ENCODE assay signal across 10 cellular contexts in the genomic region with DNA sequence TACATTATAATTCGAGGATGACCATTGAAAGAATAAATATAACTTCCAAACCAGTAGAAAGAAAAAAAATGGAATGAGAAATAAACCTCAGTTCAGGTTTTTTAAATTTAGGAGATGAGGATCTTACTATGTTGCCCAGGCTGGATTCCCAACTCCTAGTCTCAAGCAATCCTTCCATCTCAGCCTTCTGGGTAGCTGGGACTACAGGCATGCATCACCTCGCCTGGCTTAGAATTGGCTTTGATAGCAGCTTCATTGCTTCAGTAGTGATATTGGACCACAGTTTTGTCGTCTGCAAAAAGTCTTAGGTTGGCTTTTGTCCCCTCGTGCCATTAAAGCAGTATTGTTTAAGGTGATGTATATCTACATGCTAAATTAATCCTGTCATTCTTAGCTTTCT. TPM values are rescaled to one million over a fixed set of nuclear protein-coding genes. Genes with fewer than 3 reads are reported as not detected.
DNase-seq lines count a peak whose midpoint lies in the region; ATAC-seq and TF ChIP-seq lines count a peak whose summit lies in the region.
"Had no signal": no experiment of that assay in that cellular context is flagged by ENCODE, and none has a peak within 500 bp of the region (broad histone marks: within the 10 kb centered on the region; RNA-seq: fewer than 3 reads in every experiment).

No MANE protein-coding gene starts in this region.

- intact Hi-C loops in OCI-LY7 (cut with micrococcal nuclease; ENCODE audit: unreplicated experiment) (no loop called here), testis (cut with DNase I; ENCODE audit: low total_unique reads) (no loop called here)

- no peak for TF ChIP-seq CTCF in SK-N-SH (IDR thresholded peaks at IDR 0.05)
- no peak for TF ChIP-seq CTCF in OCI-LY7 (conservative IDR thresholded peaks at IDR 0.05; ENCODE audit: low read length)
- no peak for TF ChIP-seq CTCF in osteocyte (IDR thresholded peaks at IDR 0.05)
- TF ChIP-seq CTCF in GM10248 (IDR thresholded peaks at IDR 0.05; ENCODE audit: control extremely low read depth, extremely low read depth, low read depth, missing control alignments), result no peak
- no peak for TF ChIP-seq CTCF in testis (IDR thresholded peaks at IDR 0.05)

- H3K4me2 ChIP-seq in SK-N-SH, result peak overlapping the region; percentile 96
- H3K4me2 ChIP-seq in OCI-LY7 (ENCODE audit: low read length), result peak overlapping the region; percentile 97

- no peak overlapping the region; the same call in 1 of the 2 replicates for H2AFZ ChIP-seq in SK-N-SH (ENCODE audit: low read depth)
- H2AFZ ChIP-seq in OCI-LY7 (ENCODE audit: low read length), result no peak overlapping the region

- TF ChIP-seq POLR2A in testis (IDR thresholded peaks at IDR 0.05), result no peak

- H4K20me1 ChIP-seq in SK-N-SH (ENCODE audit: insufficient read depth) (peaks cover 58% of the 10 kb centered on the region), OCI-LY7 (ENCODE audit: insufficient read depth, low read length) (peaks cover 30% of the 10 kb centered on the region)

- no peaks in the 10 kb centered on the region for H3K27me3 Mint-ChIP-seq in osteocyte (ENCODE audit: unreplicated experiment)

- peaks cover 25% of the 10 kb centered on the region for H3K4me1 Mint-ChIP-seq in osteocyte (ENCODE audit: unreplicated experiment)

- H3K36me3 Mint-ChIP-seq in osteocyte (ENCODE audit: unreplicated experiment), result no peaks in the 10 kb centered on the region

- H3K27ac Mint-ChIP-seq in osteocyte (ENCODE audit: unreplicated experiment), result peak overlapping the region; percentile 56

- H3K79me2 ChIP-seq in SK-N-SH (ENCODE audit: insufficient read depth) (peaks cover 76% of the 10 kb centered on the region), OCI-LY7 (ENCODE audit: insufficient read depth, low read depth, low read length) (peaks cover 79% of the 10 kb centered on the region)

- TF ChIP-seq EP300 in SK-N-SH (IDR thresholded peaks at IDR 0.05; ENCODE audit: borderline replicate concordance in 1 of 2, low read depth in 1 of 2, low read length in 1 of 2), result no peak

- H3K27ac ChIP-seq in SK-N-SH (ENCODE audit: low read depth in 2 of 2, low read length in 1 of 2) (peak overlapping the region in 1 of 2 experiments; percentile 36; a peak in 1 of 4 replicates), OCI-LY7 (ENCODE audit: low read depth, low read length, poor library complexity, severe bottlenecking) (no peak overlapping the region), ectodermal cell (ENCODE audit: insufficient read depth, low read depth, low read length, poor library complexity, severe bottlenecking) (no peak overlapping the region), testis (no peak overlapping the region)
- H3K27ac ChIP-seq: 22Rv1 had no signal

- POLR2A ChIA-PET in SK-N-SH (lab: Yijun Ruan, JAX), result no interaction called here
- POLR2A ChIA-PET in OCI-LY7 (lab: Charles Lee), result interaction anchor here (0.7 to 1.5 kb wide), 3 partner anchors 13 to 499 kb away, joined by 4 to 5 read pairs (median 4); partner anchors contain the start of genes MUTYH and TOE1
- POLR2A ChIA-PET in GM10248 (lab: Yijun Ruan, JAX), result interaction anchor here (0.6 to 1.2 kb wide), 8 partner anchors 9 to 787 kb away, joined by 3 to 6 read pairs (median 3); partner anchors contain the start of genes PLK3 and PRDX1

- TF ChIP-seq RAD21 in SK-N-SH (IDR thresholded peaks at IDR 0.05; ENCODE audit: low read length), result no peak

- H3K9ac ChIP-seq in SK-N-SH, result peak overlapping the region; percentile 45; the same call in 1 of the 2 replicates

- no peaks in the 10 kb centered on the region for H3K9me2 ChIP-seq in SK-N-SH
- no peaks in the 10 kb centered on the region for H3K9me2 ChIP-seq in OCI-LY7 (ENCODE audit: insufficient read depth, low read length)

- CTCF ChIA-PET in SK-N-SH (lab: Yijun Ruan, JAX), result interaction anchor here (0.7 to 0.8 kb wide), 2 partner anchors 17 to 74 kb away, joined by 3 read pairs; no protein-coding TSS in a partner anchor
- CTCF ChIA-PET in OCI-LY7 (lab: Charles Lee; ENCODE audit: unreplicated experiment), result no interaction called here
- CTCF ChIA-PET in GM10248 (lab: Yijun Ruan, JAX), result interaction anchor here (1.1 to 1.4 kb wide), 2 partner anchors 13 to 97 kb away, joined by 3 read pairs; no protein-coding TSS in a partner anchor

- BruUV-seq in OCI-LY7 (replicated peaks; lab: Mats Ljungman, UMichigan), result no TSS peak

- H3K9me3 Mint-ChIP-seq in osteocyte (ENCODE audit: unreplicated experiment), result no peaks in the 10 kb centered on the region

- no peaks in the 10 kb centered on the region for H3K9me3 ChIP-seq in SK-N-SH
- H3K9me3 ChIP-seq in OCI-LY7 (ENCODE audit: low read length), result no peaks in the 10 kb centered on the region
- no peaks in the 10 kb centered on the region for H3K9me3 ChIP-seq in ectodermal cell (ENCODE audit: control insufficient read depth, low read length)
- H3K9me3 ChIP-seq in testis, result no peaks in the 10 kb centered on the region
- H3K9me3 ChIP-seq: upper lobe of left lung had no signal

- no peak for DNase-seq in SK-N-SH
- DNase-seq in OCI-LY7 (ENCODE audit: low spot score), result no peak
- DNase-seq in osteocyte (ENCODE audit: extremely low spot score, unreplicated experiment), result peak; percentile 27
- no peak for DNase-seq in NCI-H345 (lab: John Stamatoyannopoulos, UW)
- DNase-seq in GM10248 (ENCODE audit: extremely low spot score), result no peak
- no peak for DNase-seq in testis

- H3K36me3 ChIP-seq in SK-N-SH (replicated peaks in 1 of 2; ENCODE audit: control insufficient read depth in 1 of 2, insufficient read depth in 2 of 2, low read length in 1 of 2), result no peaks in the 10 kb centered on the region
- peaks cover 70% of the 10 kb centered on the region for H3K36me3 ChIP-seq in OCI-LY7 (ENCODE audit: insufficient read depth, low read length)
- H3K36me3 ChIP-seq in ectodermal cell (ENCODE audit: control insufficient read depth, insufficient read depth, low read length), result peaks cover 6% of the 10 kb centered on the region
- H3K36me3 ChIP-seq in testis (ENCODE audit: low read depth, missing control alignments), result no peaks in the 10 kb centered on the region

- WGBS in SK-N-SH (ENCODE audit: low lambda C conversion rate), result 75% methylated on average over 4 of the region's 4 CpGs
- WGBS in ectodermal cell, 2 experiments, result 84 to 85% methylated on average over 3 to 4 of the region's 4 CpGs
- WGBS in testis, 2 donors, result 57 to 58% methylated on average over 4 of the region's 4 CpGs

- no peaks in the 10 kb centered on the region for H3K27me3 ChIP-seq in SK-N-SH (ENCODE audit: insufficient read depth)
- no peaks in the 10 kb centered on the region for H3K27me3 ChIP-seq in ectodermal cell (ENCODE audit: control insufficient read depth, insufficient read depth, low read length, poor library complexity, severe bottlenecking)
- H3K27me3 ChIP-seq in testis, result no peaks in the 10 kb centered on the region
- H3K27me3 ChIP-seq: upper lobe of left lung had no signal

- peaks cover 5 to 9% of the 10 kb centered on the region in 2 experiments; a peak in 3 of 4 replicates for H3K4me1 ChIP-seq in SK-N-SH (ENCODE audit: control insufficient read depth in 1 of 2, insufficient read depth in 2 of 2, low read depth in 1 of 2, low read length in 1 of 2)
- peaks cover 45% of the 10 kb centered on the region for H3K4me1 ChIP-seq in OCI-LY7 (ENCODE audit: insufficient read depth, low read length, poor library complexity, severe bottlenecking)
- no peaks in the 10 kb centered on the region for H3K4me1 ChIP-seq in ectodermal cell (ENCODE audit: control insufficient read depth, insufficient read depth, low read length)
- H3K4me1 ChIP-seq in testis, result peaks cover 17% of the 10 kb centered on the region

- H3K4me3 Mint-ChIP-seq in osteocyte (ENCODE audit: unreplicated experiment), result peak overlapping the region; percentile 58

- ATAC-seq in SK-N-SH treated with all-trans-retinoic acid at 6 μM for 48 hours, result no peak

- H3F3A ChIP-seq in SK-N-SH (replicated peaks; ENCODE audit: insufficient read depth), result peaks cover 11% of the 10 kb centered on the region

- peak overlapping the region in 1 of 2 experiments; percentile 97; a peak in 2 of 4 replicates for H3K4me3 ChIP-seq in SK-N-SH (ENCODE audit: low read depth in 2 of 2, low read length in 1 of 2)
- H3K4me3 ChIP-seq in OCI-LY7 (ENCODE audit: low read depth, low read length, poor library complexity, severe bottlenecking), result peak overlapping the region; percentile 99
- peak overlapping the region; percentile 100 for H3K4me3 ChIP-seq in ectodermal cell (ENCODE audit: insufficient read depth, low read depth, low read length)
- no peak overlapping the region for H3K4me3 ChIP-seq in testis

RNA-seq across cellular contexts. Expression of gene NASP, which starts 2.9 kb away (rescaled TPM):
- polyA plus RNA-seq in SK-N-SH (2012; rRNA removed) (152 and 153 TPM in 2 replicates), testis (ENCODE audit: insufficient read depth, low read depth, low replicate concordance) (206 TPM)
- polyA plus RNA-seq in SK-N-SH (2012; cell fraction: cytosol; rRNA removed), result 147 and 148 TPM in 2 replicates
- polyA plus RNA-seq in SK-N-SH (2012; cell fraction: nucleus; rRNA removed), result 145 and 158 TPM in 2 replicates
- total RNA-seq in OCI-LY7 (2014; rRNA removed; shearing (Covaris generic)), result 210 and 267 TPM in 2 replicates
- total RNA-seq in OCI-LY7 (2022) (373 and 394 TPM in 2 replicates), osteocyte (71.2 and 72.5 TPM in 2 replicates), testis (100 to 1,000 TPM; 184 to 194 TPM)
- polyA plus RNA-seq in ectodermal cell (2013, experiment 1 of 4), result 754 TPM
- polyA plus RNA-seq in ectodermal cell (2013, experiment 2 of 4), result 747 TPM
- polyA plus RNA-seq in ectodermal cell (2013, experiment 3 of 4), result 491 TPM
- polyA plus RNA-seq in ectodermal cell (2013, experiment 4 of 4), result 525 TPM

RNA-seq across cellular contexts. Expression of gene AKR1A1, which starts 36.1 kb away (rescaled TPM):
- polyA plus RNA-seq in SK-N-SH (2012; rRNA removed), result 156 and 185 TPM in 2 replicates
- polyA plus RNA-seq in SK-N-SH (2012; cell fraction: cytosol; rRNA removed), result 111 and 140 TPM in 2 replicates
- 215 and 220 TPM in 2 replicates for polyA plus RNA-seq in SK-N-SH (2012; cell fraction: nucleus; rRNA removed)
- 110 and 142 TPM in 2 replicates for total RNA-seq in OCI-LY7 (2014; rRNA removed; shearing (Covaris generic))
- 141 and 152 TPM in 2 replicates for total RNA-seq in OCI-LY7 (2022)
- polyA plus RNA-seq in ectodermal cell (2013, experiment 1 of 4), result 220 TPM
- polyA plus RNA-seq in ectodermal cell (2013, experiment 2 of 4), result 216 TPM
- polyA plus RNA-seq in ectodermal cell (2013, experiment 3 of 4), result 201 TPM
- polyA plus RNA-seq in ectodermal cell (2013, experiment 4 of 4), result 198 TPM
- 175 TPM in 2 replicates for total RNA-seq in osteocyte
- total RNA-seq in testis, result 10 to 100 TPM; 51.1 to 60.1 TPM
- polyA plus RNA-seq in testis (ENCODE audit: insufficient read depth, low read depth, low replicate concordance), result 63.7 TPM

RNA-seq across cellular contexts. Expression of gene CCDC17, which starts 37.1 kb away (rescaled TPM):
- polyA plus RNA-seq in SK-N-SH (2012; rRNA removed), result 0.31 and 0.41 TPM in 2 replicates
- polyA plus RNA-seq in SK-N-SH (2012; cell fraction: cytosol; rRNA removed), result 0.04 and 0.08 TPM in 2 replicates
- 4.5 and 6.3 TPM in 2 replicates for polyA plus RNA-seq in SK-N-SH (2012; cell fraction: nucleus; rRNA removed)
- total RNA-seq in OCI-LY7 (2014; rRNA removed; shearing (Covaris generic)), result 2.8 and 3.2 TPM in 2 replicates
- total RNA-seq in OCI-LY7 (2022), result 5.0 and 5.6 TPM in 2 replicates
- 2.1 TPM for polyA plus RNA-seq in ectodermal cell (2013, experiment 1 of 4)
- 1.00 TPM for polyA plus RNA-seq in ectodermal cell (2013, experiment 2 of 4)
- polyA plus RNA-seq in ectodermal cell (2013, experiment 3 of 4), result 1.1 TPM
- 1.6 TPM for polyA plus RNA-seq in ectodermal cell (2013, experiment 4 of 4)
- 2.2 and 2.4 TPM in 2 replicates for total RNA-seq in osteocyte
- total RNA-seq in testis, result 1 to 10 TPM; 3.8 to 5.0 TPM
- polyA plus RNA-seq in testis (ENCODE audit: insufficient read depth, low read depth, low replicate concordance), result 4.4 TPM

Comparison
In these comparisons a context has a peak if more than half of its experiments do, and no peak if none do; other contexts are left out.
1. H3K4me3 ChIP-seq: peak in OCI-LY7 (single experiment) and ectodermal cell (single experiment); none in testis (0 of 2).